Comparison of ENCODE assay signal across 28 cellular contexts in the genomic region with DNA sequence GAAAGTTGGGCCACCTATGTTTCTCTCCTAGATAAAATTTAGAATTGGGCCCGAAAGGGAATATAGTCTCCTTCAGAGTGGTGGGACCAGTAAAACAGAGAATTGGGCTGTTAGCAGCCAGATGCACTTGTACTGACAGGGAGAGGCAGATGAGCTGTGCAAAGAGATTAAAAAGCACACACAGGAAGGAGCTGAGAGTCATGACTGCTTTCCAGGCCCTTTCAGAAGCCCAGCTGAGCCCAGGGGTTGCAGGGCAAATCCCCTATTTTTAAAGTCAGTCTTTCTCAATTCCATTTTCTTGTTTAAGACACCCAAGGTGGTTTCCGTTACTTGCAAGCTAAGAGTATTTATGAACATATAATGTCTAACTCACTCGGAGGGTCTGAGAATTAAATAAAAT.
"Had no signal": no experiment of that assay in that cellular context is flagged by ENCODE, and none has a peak within 500 bp of the region (broad histone marks: within the 10 kb centered on the region; RNA-seq: fewer than 3 reads in every experiment).

No MANE protein-coding gene starts in this region.

- H2AFZ ChIP-seq: parathyroid adenoma had no signal

- H3K4me1 Mint-ChIP-seq: naive thymus-derived CD4-positive, alpha-beta T cell; natural killer cell; stimulated activated effector memory CD8-positive, alpha-beta T cell treated with anti-CD3 and anti-CD28 coated beads, Interleukin-12 subunit alpha, Interleukin-12 subunit beta, amount 100 ng/mL, for 72 hours; stimulated activated naive B cell treated with anti-CD40 and anti-IgM and Interleukin-4, amounts not matched to agents 10 μg/mL and 1 μg/mL and 100 μg/mL, for 72 hours had no signal

- H3K36me3 Mint-ChIP-seq: naive thymus-derived CD4-positive, alpha-beta T cell; natural killer cell; stimulated activated effector memory CD8-positive, alpha-beta T cell treated with anti-CD3 and anti-CD28 coated beads, Interleukin-12 subunit alpha, Interleukin-12 subunit beta, amount 100 ng/mL, for 72 hours; stimulated activated naive B cell treated with anti-CD40 and anti-IgM and Interleukin-4, amounts not matched to agents 10 μg/mL and 1 μg/mL and 100 μg/mL, for 72 hours had no signal

- H3K4me1 ChIP-seq: parathyroid adenoma, psoas muscle, right lobe of liver, sigmoid colon, stomach, tibial nerve, upper lobe of left lung, vagina had no signal

- H3K79me2 ChIP-seq: parathyroid adenoma had no signal

- H3K9me3 ChIP-seq: neutrophil, ovary, psoas muscle, right lobe of liver, sigmoid colon, stomach, thoracic aorta, thyroid gland, tibial nerve, upper lobe of left lung, vagina had no signal

- H3K9ac ChIP-seq: parathyroid adenoma had no signal

- H3K4me3 Mint-ChIP-seq: naive thymus-derived CD4-positive, alpha-beta T cell; natural killer cell; nephron; stimulated activated effector memory CD8-positive, alpha-beta T cell treated with anti-CD3 and anti-CD28 coated beads, Interleukin-12 subunit alpha, Interleukin-12 subunit beta, amount 100 ng/mL, for 72 hours; stimulated activated naive B cell treated with anti-CD40 and anti-IgM and Interleukin-4, amounts not matched to agents 10 μg/mL and 1 μg/mL and 100 μg/mL, for 72 hours; stimulated activated naive CD8-positive, alpha-beta T cell treated with anti-CD3 and anti-CD28 coated beads, Interleukin-15, Interleukin-2, amounts not matched to agents 100 ng/mL and 50 ng/mL, for 24 hours had no signal

- ATAC-seq: naive thymus-derived CD4-positive, alpha-beta T cell; natural killer cell; psoas muscle; right cardiac atrium; right lobe of liver; stimulated activated effector memory CD8-positive, alpha-beta T cell treated with anti-CD3 and anti-CD28 coated beads, Interleukin-12 subunit alpha, Interleukin-12 subunit beta, amount 100 ng/mL, for 72 hours; stimulated activated naive B cell treated with anti-CD40 and anti-IgM and Interleukin-4, amounts not matched to agents 10 μg/mL and 1 μg/mL and 100 μg/mL, for 72 hours had no signal

- H3K27ac Mint-ChIP-seq: naive thymus-derived CD4-positive, alpha-beta T cell; natural killer cell; nephron; progenitor cell of endocrine pancreas; stimulated activated effector memory CD8-positive, alpha-beta T cell treated with anti-CD3 and anti-CD28 coated beads, Interleukin-12 subunit alpha, Interleukin-12 subunit beta, amount 100 ng/mL, for 72 hours; stimulated activated naive B cell treated with anti-CD40 and anti-IgM and Interleukin-4, amounts not matched to agents 10 μg/mL and 1 μg/mL and 100 μg/mL, for 72 hours; stimulated activated naive CD8-positive, alpha-beta T cell treated with anti-CD3 and anti-CD28 coated beads, Interleukin-15, Interleukin-2, amounts not matched to agents 100 ng/mL and 50 ng/mL, for 24 hours had no signal

- H3K9me3 Mint-ChIP-seq: naive thymus-derived CD4-positive, alpha-beta T cell; natural killer cell; nephron; stimulated activated effector memory CD8-positive, alpha-beta T cell treated with anti-CD3 and anti-CD28 coated beads, Interleukin-12 subunit alpha, Interleukin-12 subunit beta, amount 100 ng/mL, for 72 hours; stimulated activated naive B cell treated with anti-CD40 and anti-IgM and Interleukin-4, amounts not matched to agents 10 μg/mL and 1 μg/mL and 100 μg/mL, for 72 hours; stimulated activated naive CD8-positive, alpha-beta T cell treated with anti-CD3 and anti-CD28 coated beads, Interleukin-15, Interleukin-2, amounts not matched to agents 100 ng/mL and 50 ng/mL, for 24 hours had no signal

- H3K27me3 ChIP-seq: neutrophil, ovary, right lobe of liver, sigmoid colon, stomach, thyroid gland, tibial nerve, upper lobe of left lung, vagina had no signal

- H3K27me3 Mint-ChIP-seq: progenitor cell of endocrine pancreas; stimulated activated naive B cell treated with anti-CD40 and anti-IgM and Interleukin-4, amounts not matched to agents 10 μg/mL and 1 μg/mL and 100 μg/mL, for 72 hours; stimulated activated naive CD8-positive, alpha-beta T cell treated with anti-CD3 and anti-CD28 coated beads, Interleukin-15, Interleukin-2, amounts not matched to agents 100 ng/mL and 50 ng/mL, for 24 hours had no signal

- H3K4me3 ChIP-seq: ovary, psoas muscle, right lobe of liver, sigmoid colon, stomach, thoracic aorta, thyroid gland, tibial nerve, upper lobe of left lung, vagina had no signal

- H3K27ac ChIP-seq: neutrophil, ovary, parathyroid adenoma, psoas muscle, right lobe of liver, sigmoid colon, stomach, thoracic aorta, thyroid gland, tibial nerve, upper lobe of left lung, vagina had no signal

- H3K36me3 ChIP-seq: neutrophil, ovary, right lobe of liver, sigmoid colon, stomach, thoracic aorta, thyroid gland, tibial nerve, upper lobe of left lung, vagina had no signal

- DNase-seq: naive thymus-derived CD4-positive, alpha-beta T cell; natural killer cell; nucleus accumbens; ovary; psoas muscle; right cardiac atrium; right lobe of liver; sigmoid colon; small intestine; stimulated activated CD4-positive, alpha-beta T cell treated with anti-CD3 and anti-CD28 coated beads, Interleukin-15, amount 100 ng/mL, for 24 hours; stimulated activated CD4-positive, alpha-beta T cell treated with anti-CD3 and anti-CD28 coated beads, Interleukin-2, amount 100 ng/mL, for 24 hours; stimulated activated CD4-positive, alpha-beta T cell treated with anti-CD3 and anti-CD28 coated beads, Interleukin-2, amount 100 ng/mL, for 48 hours; stimulated activated CD4-positive, alpha-beta T cell treated with anti-CD3 and anti-CD28 coated beads, Interleukin-4, amount 100 ng/mL, for 24 hours; stimulated activated naive B cell treated with anti-CD40 and anti-IgM and Interleukin-4, amounts not matched to agents 10 μg/mL and 1 μg/mL and 100 μg/mL, for 72 hours; stimulated activated naive CD4-positive, alpha-beta T cell treated with Interleukin-2 at 50 U/mL for 16 hours; stomach; trophoblast cell; upper lobe of left lung had no signal
